In genomic region chr15:86935841-86936240, GRCh38 we compare ENCODE assay signal across 21 cellular contexts.
"Had no signal": no experiment of that assay in that cellular context is flagged by ENCODE, and none has a peak within 500 bp of the region (broad histone marks: within the 10 kb centered on the region; RNA-seq: fewer than 3 reads in every experiment).

No MANE protein-coding gene starts in this region.

- H3K4me3 Mint-ChIP-seq: activated CD4-positive, alpha-beta T cell treated with anti-CD3 and anti-CD28 coated beads, Interleukin-2, amount 10 ng/mL, durations not matched to agents 7 days and 5 days; activated CD8-positive, alpha-beta memory T cell treated with anti-CD3 and anti-CD28 coated beads, Interleukin-2, amount 10 ng/mL, durations not matched to agents 7 days and 5 days; activated CD8-positive, alpha-beta T cell treated with anti-CD3 and anti-CD28 coated beads for 36 hours; activated naive CD4-positive, alpha-beta T cell treated with anti-CD3 and anti-CD28 coated beads, Interleukin-2, amount 10 ng/mL, durations not matched to agents 7 days and 5 days; memory B cell; nephron progenitor cell; stimulated activated effector memory CD8-positive, alpha-beta T cell treated with anti-CD3 and anti-CD28 coated beads, Interleukin-12 subunit alpha, Interleukin-12 subunit beta, amount 100 ng/mL, for 72 hours; stimulated activated naive CD8-positive, alpha-beta T cell treated with anti-CD3 and anti-CD28 coated beads, Interleukin-15, amount 100 ng/mL, for 72 hours had no signal

- H3K27me3 Mint-ChIP-seq: activated CD4-positive, alpha-beta T cell treated with anti-CD3 and anti-CD28 coated beads, Interleukin-2, amount 10 ng/mL, durations not matched to agents 7 days and 5 days; activated CD8-positive, alpha-beta memory T cell treated with anti-CD3 and anti-CD28 coated beads, Interleukin-2, amount 10 ng/mL, durations not matched to agents 7 days and 5 days; activated naive CD4-positive, alpha-beta T cell treated with anti-CD3 and anti-CD28 coated beads, Interleukin-2, amount 10 ng/mL, durations not matched to agents 7 days and 5 days; memory B cell had no signal

- H3K27me3 ChIP-seq: right lobe of liver, transverse colon had no signal

- H3K4me3 ChIP-seq: coronary artery, mucosa of descending colon, right lobe of liver, skin epidermis, transverse colon had no signal

- DNase-seq: activated CD4-positive, alpha-beta T cell treated with anti-CD3 and anti-CD28 coated beads, Interleukin-2, amount 10 ng/mL, durations not matched to agents 7 days and 5 days; activated CD4-positive, CD25-positive, alpha-beta regulatory T cell treated with anti-CD3 and anti-CD28 coated beads, Interleukin-2, amount 50 U/mL, for 72 hours; activated CD8-positive, alpha-beta memory T cell treated with anti-CD3 and anti-CD28 coated beads, Interleukin-2, amount 10 ng/mL, durations not matched to agents 7 days and 5 days; activated CD8-positive, alpha-beta T cell treated with anti-CD3 and anti-CD28 coated beads for 36 hours; activated effector memory CD4-positive, alpha-beta T cell treated with anti-CD3 and anti-CD28 coated beads, Interleukin-2, amount 50 U/mL, for 16 hours; activated naive CD4-positive, alpha-beta T cell treated with anti-CD3 and anti-CD28 coated beads, Interleukin-2, amount 10 ng/mL, durations not matched to agents 7 days and 5 days; activated T-cell treated with anti-CD3 and anti-CD28 coated beads for 4 hours; cerebellar nuclear complex; mucosa of descending colon; nephron progenitor cell; right lobe of liver; stimulated activated CD4-positive, alpha-beta T cell treated with anti-CD3 and anti-CD28 coated beads, Interleukin-1b, Interleukin-23, amount 100 ng/mL, for 48 hours; stimulated activated naive CD8-positive, alpha-beta T cell treated with anti-CD3 and anti-CD28 coated beads, Interleukin-15, amount 100 ng/mL, for 72 hours; transverse colon had no signal

- H3K27ac Mint-ChIP-seq: activated CD4-positive, alpha-beta T cell treated with anti-CD3 and anti-CD28 coated beads, Interleukin-2, amount 10 ng/mL, durations not matched to agents 7 days and 5 days; activated CD8-positive, alpha-beta memory T cell treated with anti-CD3 and anti-CD28 coated beads, Interleukin-2, amount 10 ng/mL, durations not matched to agents 7 days and 5 days; activated CD8-positive, alpha-beta T cell treated with anti-CD3 and anti-CD28 coated beads for 36 hours; activated naive CD4-positive, alpha-beta T cell treated with anti-CD3 and anti-CD28 coated beads, Interleukin-2, amount 10 ng/mL, durations not matched to agents 7 days and 5 days; memory B cell; nephron progenitor cell; stimulated activated effector memory CD8-positive, alpha-beta T cell treated with anti-CD3 and anti-CD28 coated beads, Interleukin-12 subunit alpha, Interleukin-12 subunit beta, amount 100 ng/mL, for 72 hours had no signal

- H3K4me1 Mint-ChIP-seq: activated CD4-positive, alpha-beta T cell treated with anti-CD3 and anti-CD28 coated beads, Interleukin-2, amount 10 ng/mL, durations not matched to agents 7 days and 5 days; activated CD8-positive, alpha-beta memory T cell treated with anti-CD3 and anti-CD28 coated beads, Interleukin-2, amount 10 ng/mL, durations not matched to agents 7 days and 5 days; activated naive CD4-positive, alpha-beta T cell treated with anti-CD3 and anti-CD28 coated beads, Interleukin-2, amount 10 ng/mL, durations not matched to agents 7 days and 5 days; memory B cell; nephron progenitor cell; stimulated activated effector memory CD8-positive, alpha-beta T cell treated with anti-CD3 and anti-CD28 coated beads, Interleukin-12 subunit alpha, Interleukin-12 subunit beta, amount 100 ng/mL, for 72 hours; stimulated activated naive CD8-positive, alpha-beta T cell treated with anti-CD3 and anti-CD28 coated beads, Interleukin-15, amount 100 ng/mL, for 72 hours had no signal

- H3K36me3 ChIP-seq: right lobe of liver, transverse colon had no signal

- H3K9me3 Mint-ChIP-seq: activated naive CD4-positive, alpha-beta T cell treated with anti-CD3 and anti-CD28 coated beads, Interleukin-2, amount 10 ng/mL, durations not matched to agents 7 days and 5 days; memory B cell; nephron progenitor cell; stimulated activated naive CD8-positive, alpha-beta T cell treated with anti-CD3 and anti-CD28 coated beads, Interleukin-15, amount 100 ng/mL, for 72 hours had no signal

- H3K27ac ChIP-seq: coronary artery, epithelial cell of prostate, parathyroid adenoma, right lobe of liver, skin epidermis, transverse colon, VCaP had no signal

- H3K36me3 Mint-ChIP-seq: activated CD8-positive, alpha-beta memory T cell treated with anti-CD3 and anti-CD28 coated beads, Interleukin-2, amount 10 ng/mL, durations not matched to agents 7 days and 5 days; activated naive CD4-positive, alpha-beta T cell treated with anti-CD3 and anti-CD28 coated beads, Interleukin-2, amount 10 ng/mL, durations not matched to agents 7 days and 5 days; memory B cell; stimulated activated effector memory CD8-positive, alpha-beta T cell treated with anti-CD3 and anti-CD28 coated beads, Interleukin-12 subunit alpha, Interleukin-12 subunit beta, amount 100 ng/mL, for 72 hours had no signal

- ATAC-seq: activated CD8-positive, alpha-beta memory T cell treated with anti-CD3 and anti-CD28 coated beads, Interleukin-2, amount 10 ng/mL, durations not matched to agents 7 days and 5 days; activated CD8-positive, alpha-beta T cell treated with anti-CD3 and anti-CD28 coated beads for 36 hours; mucosa of descending colon; right lobe of liver; stimulated activated effector memory CD8-positive, alpha-beta T cell treated with anti-CD3 and anti-CD28 coated beads, Interleukin-12 subunit alpha, Interleukin-12 subunit beta, amount 100 ng/mL, for 72 hours; stimulated activated naive CD8-positive, alpha-beta T cell treated with anti-CD3 and anti-CD28 coated beads, Interleukin-15, amount 100 ng/mL, for 72 hours had no signal

- H3K4me1 ChIP-seq: parathyroid adenoma, right lobe of liver, transverse colon had no signal

- H3K9ac ChIP-seq: parathyroid adenoma had no signal

- H3K9me3 ChIP-seq: mucosa of descending colon, right lobe of liver, transverse colon had no signal
